Comparison of ENCODE assay signal across 9 cellular contexts in genomic region chr7:50304158-50304910, GRCh38. TPM values are rescaled to one million over a fixed set of nuclear protein-coding genes. Genes with fewer than 3 reads are reported as not detected.
DNase-seq lines count a peak whose midpoint lies in the region; ATAC-seq and TF ChIP-seq lines count a peak whose summit lies in the region.
"Had no signal": no experiment of that assay in that cellular context is flagged by ENCODE, and none has a peak within 500 bp of the region (broad histone marks: within the 10 kb centered on the region; RNA-seq: fewer than 3 reads in every experiment).

Gene IKZF1, plus strand, starts transcription at chr7:50304716. Its CDS starts 14,346 bp downstream, at chr7:50319062.

- H3K27me3 ChIP-seq in NT2/D1 (ENCODE audit: insufficient read depth, insufficient read length): peaks cover 57% of the 10 kb centered on the region
- peaks cover 94% of the 10 kb centered on the region for H3K27me3 ChIP-seq in left ventricle myocardium inferior (ENCODE audit: low read depth)

- H3K9ac ChIP-seq in NT2/D1 (ENCODE audit: insufficient read length, low read depth): peak within 1 kb of the TSS; percentile 71

- TF ChIP-seq CTCF in left ventricle myocardium inferior (IDR thresholded peaks at IDR 0.05; ENCODE audit: borderline replicate concordance): no peak
- no peak for TF ChIP-seq CTCF in retinal pigment epithelial cell (conservative IDR thresholded peaks at IDR 0.05; ENCODE audit: low read depth, low read length)

- intact Hi-C loops in left ventricle myocardium inferior (cut with micrococcal nuclease): no loop called here

- ATAC-seq in GM18508 (IDR thresholded peaks at IDR 0.05; ENCODE audit: insufficient read depth, unreplicated experiment): peak; percentile 15
- peak; percentile 54 for ATAC-seq in HG02642 (IDR thresholded peaks at IDR 0.05; ENCODE audit: poor library complexity, unreplicated experiment)

- peak within 1 kb of the TSS; percentile 54 for H3K27ac ChIP-seq in left ventricle myocardium inferior (replicated peaks)

- H3K4me1 ChIP-seq in NT2/D1 (ENCODE audit: insufficient read depth, insufficient read length) (peaks cover 4% of the 10 kb centered on the region), left ventricle myocardium inferior (peaks cover 6% of the 10 kb centered on the region)

- peak within 1 kb of the TSS; percentile 62 for H3K4me3 ChIP-seq in NT2/D1 (ENCODE audit: insufficient read length, low read depth)
- peak within 1 kb of the TSS; percentile 60 for H3K4me3 ChIP-seq in left ventricle myocardium inferior
- H3K4me3 ChIP-seq in retinal pigment epithelial cell (ENCODE audit: low read length): peak within 1 kb of the TSS; percentile 24

- DNase-seq in NT2/D1 (ENCODE audit: low read depth, low spot score) (no peak), activated gamma-delta T cell (lab: John Stamatoyannopoulos, UW) (peak; percentile 52), left ventricle myocardium inferior (peak; percentile 67), retinal pigment epithelial cell (ENCODE audit: low read depth) (no peak), NCI-H226 (no peak), NCI-H2171 (lab: John Stamatoyannopoulos, UW) (no peak)

- no peaks in the 10 kb centered on the region for H3K36me3 ChIP-seq in NT2/D1 (ENCODE audit: insufficient read depth, insufficient read length, low read length)
- H3K36me3 ChIP-seq in left ventricle myocardium inferior: no peaks in the 10 kb centered on the region

- no peaks in the 10 kb centered on the region for H3K9me3 ChIP-seq in NT2/D1 (ENCODE audit: insufficient read depth, low read length)
- no peaks in the 10 kb centered on the region for H3K9me3 ChIP-seq in left ventricle myocardium inferior (replicated peaks)

RNA-seq across cellular contexts. Expression of gene IKZF1, which starts in this region (rescaled TPM):
- total RNA-seq in left ventricle myocardium inferior: 2.1 TPM
- total RNA-seq: RPMI7951 had no signal

Comparison
In these comparisons a context has a peak if more than half of its experiments do, and no peak if none do; other contexts are left out.
1. DNase-seq: peak in activated gamma-delta T cell (single experiment) and left ventricle myocardium inferior (single experiment); none in NT2/D1 (single experiment), retinal pigment epithelial cell (single experiment), NCI-H226 (single experiment) and NCI-H2171 (single experiment).
2. Peak in every context shown above with its lines, with median percentiles within 50 percentile points of each other: H3K4me3 ChIP-seq.